Comparison of ENCODE assay signal across 1 cellular context in the genomic region with DNA sequence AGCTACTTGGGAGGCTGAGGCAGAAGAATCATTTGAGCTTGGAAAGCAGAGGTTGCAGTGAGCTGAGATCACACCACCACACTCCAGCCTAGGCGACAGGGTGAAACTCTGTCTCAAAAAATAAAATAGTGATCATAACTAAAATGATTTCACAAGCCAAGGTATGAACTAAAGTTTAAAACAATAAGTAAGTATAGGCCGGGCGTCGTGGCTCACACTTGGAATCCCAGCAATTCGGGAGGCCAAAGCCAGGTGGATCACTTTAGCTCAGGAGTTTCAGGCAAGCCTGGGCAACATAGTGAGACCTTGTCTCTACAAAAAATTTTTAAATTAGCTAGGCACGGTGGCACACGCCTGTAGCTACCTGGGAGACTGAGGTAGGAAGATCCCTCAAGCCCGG.
TF ChIP-seq lines count a peak whose summit lies in the region.

No MANE protein-coding gene starts in this region.

TF ChIP-seq in H1, 55 proteins besides CTCF, POLR2A, EP300 and RAD21:
- TF ChIP-seq BRCA1 (IDR thresholded peaks at IDR 0.05; ENCODE audit: low read depth, low read length) (no peak), TBP (IDR thresholded peaks at IDR 0.05; ENCODE audit: low read depth, low read length) (no peak), KDM5A (IDR thresholded peaks at IDR 0.05; ENCODE audit: low read length) (no peak), CHD2 (IDR thresholded peaks at IDR 0.05; ENCODE audit: low read length) (no peak), SUZ12 (IDR thresholded peaks at IDR 0.05; ENCODE audit: low read length) (no peak), ASH2L (IDR thresholded peaks at IDR 0.05; ENCODE audit: low read length) (no peak), JUND (IDR thresholded peaks at IDR 0.05; ENCODE audit: low read length) (no peak), MAFK (IDR thresholded peaks at IDR 0.05; ENCODE audit: low read depth, low read length) (no peak), SP4 (IDR thresholded peaks at IDR 0.05; ENCODE audit: low read length) (no peak)
- TF ChIP-seq, protein P1, sequence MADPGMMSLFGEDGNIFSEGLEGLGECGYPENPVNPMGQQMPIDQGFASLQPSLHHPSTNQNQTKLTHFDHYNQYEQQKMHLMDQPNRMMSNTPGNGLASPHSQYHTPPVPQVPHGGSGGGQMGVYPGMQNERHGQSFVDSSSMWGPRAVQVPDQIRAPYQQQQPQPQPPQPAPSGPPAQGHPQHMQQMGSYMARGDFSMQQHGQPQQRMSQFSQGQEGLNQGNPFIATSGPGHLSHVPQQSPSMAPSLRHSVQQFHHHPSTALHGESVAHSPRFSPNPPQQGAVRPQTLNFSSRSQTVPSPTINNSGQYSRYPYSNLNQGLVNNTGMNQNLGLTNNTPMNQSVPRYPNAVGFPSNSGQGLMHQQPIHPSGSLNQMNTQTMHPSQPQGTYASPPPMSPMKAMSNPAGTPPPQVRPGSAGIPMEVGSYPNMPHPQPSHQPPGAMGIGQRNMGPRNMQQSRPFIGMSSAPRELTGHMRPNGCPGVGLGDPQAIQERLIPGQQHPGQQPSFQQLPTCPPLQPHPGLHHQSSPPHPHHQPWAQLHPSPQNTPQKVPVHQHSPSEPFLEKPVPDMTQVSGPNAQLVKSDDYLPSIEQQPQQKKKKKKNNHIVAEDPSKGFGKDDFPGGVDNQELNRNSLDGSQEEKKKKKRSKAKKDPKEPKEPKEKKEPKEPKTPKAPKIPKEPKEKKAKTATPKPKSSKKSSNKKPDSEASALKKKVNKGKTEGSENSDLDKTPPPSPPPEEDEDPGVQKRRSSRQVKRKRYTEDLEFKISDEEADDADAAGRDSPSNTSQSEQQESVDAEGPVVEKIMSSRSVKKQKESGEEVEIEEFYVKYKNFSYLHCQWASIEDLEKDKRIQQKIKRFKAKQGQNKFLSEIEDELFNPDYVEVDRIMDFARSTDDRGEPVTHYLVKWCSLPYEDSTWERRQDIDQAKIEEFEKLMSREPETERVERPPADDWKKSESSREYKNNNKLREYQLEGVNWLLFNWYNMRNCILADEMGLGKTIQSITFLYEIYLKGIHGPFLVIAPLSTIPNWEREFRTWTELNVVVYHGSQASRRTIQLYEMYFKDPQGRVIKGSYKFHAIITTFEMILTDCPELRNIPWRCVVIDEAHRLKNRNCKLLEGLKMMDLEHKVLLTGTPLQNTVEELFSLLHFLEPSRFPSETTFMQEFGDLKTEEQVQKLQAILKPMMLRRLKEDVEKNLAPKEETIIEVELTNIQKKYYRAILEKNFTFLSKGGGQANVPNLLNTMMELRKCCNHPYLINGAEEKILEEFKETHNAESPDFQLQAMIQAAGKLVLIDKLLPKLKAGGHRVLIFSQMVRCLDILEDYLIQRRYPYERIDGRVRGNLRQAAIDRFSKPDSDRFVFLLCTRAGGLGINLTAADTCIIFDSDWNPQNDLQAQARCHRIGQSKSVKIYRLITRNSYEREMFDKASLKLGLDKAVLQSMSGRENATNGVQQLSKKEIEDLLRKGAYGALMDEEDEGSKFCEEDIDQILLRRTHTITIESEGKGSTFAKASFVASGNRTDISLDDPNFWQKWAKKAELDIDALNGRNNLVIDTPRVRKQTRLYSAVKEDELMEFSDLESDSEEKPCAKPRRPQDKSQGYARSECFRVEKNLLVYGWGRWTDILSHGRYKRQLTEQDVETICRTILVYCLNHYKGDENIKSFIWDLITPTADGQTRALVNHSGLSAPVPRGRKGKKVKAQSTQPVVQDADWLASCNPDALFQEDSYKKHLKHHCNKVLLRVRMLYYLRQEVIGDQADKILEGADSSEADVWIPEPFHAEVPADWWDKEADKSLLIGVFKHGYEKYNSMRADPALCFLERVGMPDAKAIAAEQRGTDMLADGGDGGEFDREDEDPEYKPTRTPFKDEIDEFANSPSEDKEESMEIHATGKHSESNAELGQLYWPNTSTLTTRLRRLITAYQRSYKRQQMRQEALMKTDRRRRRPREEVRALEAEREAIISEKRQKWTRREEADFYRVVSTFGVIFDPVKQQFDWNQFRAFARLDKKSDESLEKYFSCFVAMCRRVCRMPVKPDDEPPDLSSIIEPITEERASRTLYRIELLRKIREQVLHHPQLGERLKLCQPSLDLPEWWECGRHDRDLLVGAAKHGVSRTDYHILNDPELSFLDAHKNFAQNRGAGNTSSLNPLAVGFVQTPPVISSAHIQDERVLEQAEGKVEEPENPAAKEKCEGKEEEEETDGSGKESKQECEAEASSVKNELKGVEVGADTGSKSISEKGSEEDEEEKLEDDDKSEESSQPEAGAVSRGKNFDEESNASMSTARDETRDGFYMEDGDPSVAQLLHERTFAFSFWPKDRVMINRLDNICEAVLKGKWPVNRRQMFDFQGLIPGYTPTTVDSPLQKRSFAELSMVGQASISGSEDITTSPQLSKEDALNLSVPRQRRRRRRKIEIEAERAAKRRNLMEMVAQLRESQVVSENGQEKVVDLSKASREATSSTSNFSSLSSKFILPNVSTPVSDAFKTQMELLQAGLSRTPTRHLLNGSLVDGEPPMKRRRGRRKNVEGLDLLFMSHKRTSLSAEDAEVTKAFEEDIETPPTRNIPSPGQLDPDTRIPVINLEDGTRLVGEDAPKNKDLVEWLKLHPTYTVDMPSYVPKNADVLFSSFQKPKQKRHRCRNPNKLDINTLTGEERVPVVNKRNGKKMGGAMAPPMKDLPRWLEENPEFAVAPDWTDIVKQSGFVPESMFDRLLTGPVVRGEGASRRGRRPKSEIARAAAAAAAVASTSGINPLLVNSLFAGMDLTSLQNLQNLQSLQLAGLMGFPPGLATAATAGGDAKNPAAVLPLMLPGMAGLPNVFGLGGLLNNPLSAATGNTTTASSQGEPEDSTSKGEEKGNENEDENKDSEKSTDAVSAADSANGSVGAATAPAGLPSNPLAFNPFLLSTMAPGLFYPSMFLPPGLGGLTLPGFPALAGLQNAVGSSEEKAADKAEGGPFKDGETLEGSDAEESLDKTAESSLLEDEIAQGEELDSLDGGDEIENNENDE (IDR thresholded peaks at IDR 0.05; ENCODE audit: insufficient replicate concordance, low read length) = no peak
